Comparison of ENCODE assay signal across 13 cellular contexts in the genomic region with DNA sequence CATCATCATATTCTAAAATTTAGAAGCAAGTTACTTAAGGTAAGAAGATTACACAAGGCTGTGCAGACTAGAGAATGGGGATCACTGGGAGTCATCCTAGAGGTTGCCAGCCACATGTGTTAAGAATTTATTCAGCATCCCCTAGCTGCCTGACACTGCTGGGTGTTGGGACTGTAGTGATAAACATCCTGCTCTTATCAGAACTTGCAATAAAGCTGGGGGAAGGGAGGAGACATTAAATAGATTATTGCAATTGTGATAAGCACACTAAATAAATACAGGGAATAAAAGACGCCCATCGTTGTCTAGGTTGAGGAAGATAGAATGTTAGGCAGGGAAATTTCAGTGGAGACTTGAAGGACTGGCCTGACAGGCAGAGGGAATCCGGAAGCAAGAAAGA.
"Had no signal": no experiment of that assay in that cellular context is flagged by ENCODE, and none has a peak within 500 bp of the region (broad histone marks: within the 10 kb centered on the region; RNA-seq: fewer than 3 reads in every experiment).

No MANE protein-coding gene starts in this region.

- H3K9me3 Mint-ChIP-seq: stimulated activated naive CD8-positive, alpha-beta T cell treated with anti-CD3 and anti-CD28 coated beads, Interleukin-15, Interleukin-2, amounts not matched to agents 100 ng/mL and 50 ng/mL, for 24 hours had no signal

- H3K27me3 ChIP-seq: right lobe of liver, testis had no signal

- H3K27ac Mint-ChIP-seq: activated CD8-positive, alpha-beta T cell treated with anti-CD3 and anti-CD28 coated beads for 36 hours; nephron; stimulated activated naive CD8-positive, alpha-beta T cell treated with anti-CD3 and anti-CD28 coated beads, Interleukin-15, Interleukin-2, amounts not matched to agents 100 ng/mL and 50 ng/mL, for 24 hours; T-helper 2 cell treated with Interferon-gamma antibody and Interleukin-4, amounts not matched to agents 5 μg/mL and 100 μg/mL, for 36 hours had no signal

- H3K4me3 Mint-ChIP-seq: activated CD8-positive, alpha-beta T cell treated with anti-CD3 and anti-CD28 coated beads for 36 hours; nephron; stimulated activated naive CD8-positive, alpha-beta T cell treated with anti-CD3 and anti-CD28 coated beads, Interleukin-15, Interleukin-2, amounts not matched to agents 100 ng/mL and 50 ng/mL, for 24 hours; T-helper 2 cell treated with Interferon-gamma antibody and Interleukin-4, amounts not matched to agents 5 μg/mL and 100 μg/mL, for 36 hours had no signal

- H3K4me3 ChIP-seq: lung, psoas muscle, right lobe of liver, testis had no signal

- ATAC-seq: activated CD8-positive, alpha-beta T cell treated with anti-CD3 and anti-CD28 coated beads for 36 hours; psoas muscle had no signal

- H3K27ac ChIP-seq: psoas muscle, right lobe of liver, testis had no signal

- H3K4me1 ChIP-seq: psoas muscle, right lobe of liver, testis had no signal

- DNase-seq: activated CD4-positive, alpha-beta T cell treated with anti-CD3 and anti-CD28 coated beads for 4 hours; activated CD8-positive, alpha-beta memory T cell treated with anti-CD3 and anti-CD28 coated beads, Interleukin-2, amount 50 U/mL, for 4 hours; activated CD8-positive, alpha-beta T cell treated with anti-CD3 and anti-CD28 coated beads for 36 hours; effector CD4-positive, alpha-beta T cell; psoas muscle; right lobe of liver; stimulated activated CD4-positive, alpha-beta T cell treated with anti-CD3 and anti-CD28 coated beads, Interleukin-2, amount 100 ng/mL, for 24 hours; SW 1271; testis had no signal

- H3K27me3 Mint-ChIP-seq: activated CD8-positive, alpha-beta T cell treated with anti-CD3 and anti-CD28 coated beads for 36 hours; stimulated activated naive CD8-positive, alpha-beta T cell treated with anti-CD3 and anti-CD28 coated beads, Interleukin-15, Interleukin-2, amounts not matched to agents 100 ng/mL and 50 ng/mL, for 24 hours had no signal

- H3K36me3 ChIP-seq: right lobe of liver had no signal
